In genomic region chr2:158996378-158996993, GRCh38 we compare ENCODE assay signal across 9 cellular contexts. TPM values are rescaled to one million over a fixed set of nuclear protein-coding genes. Genes with fewer than 3 reads are reported as not detected.
DNase-seq lines count a peak whose midpoint lies in the region; ATAC-seq and TF ChIP-seq lines count a peak whose summit lies in the region.
"Had no signal": no experiment of that assay in that cellular context is flagged by ENCODE, and none has a peak within 500 bp of the region (broad histone marks: within the 10 kb centered on the region; RNA-seq: fewer than 3 reads in every experiment).

No MANE protein-coding gene starts in this region.

- no peak overlapping the region for H3K9ac ChIP-seq in PC-3 (ENCODE audit: low read length)

- WGBS in prostate gland = 91% methylated on average over 4 of the region's 4 CpGs

- H3K4me1 Mint-ChIP-seq in glutamatergic neuron (ENCODE audit: low read depth, unreplicated experiment) = peaks cover 22% of the 10 kb centered on the region

- H3K27me3 Mint-ChIP-seq in glutamatergic neuron (ENCODE audit: unreplicated experiment) = no peaks in the 10 kb centered on the region

- H3K4me1 ChIP-seq in left ventricle myocardium inferior = peaks cover 92% of the 10 kb centered on the region
- H3K4me1 ChIP-seq in right atrium auricular region = peaks cover 0 to 72% of the 10 kb centered on the region in 2 donors
- peaks cover 79% of the 10 kb centered on the region for H3K4me1 ChIP-seq in PC-3 (ENCODE audit: insufficient read depth, low read length)
- peaks cover 39% of the 10 kb centered on the region for H3K4me1 ChIP-seq in upper lobe of right lung
- H3K4me1 ChIP-seq in prostate gland (replicated peaks) = no peaks in the 10 kb centered on the region

- no peak for TF ChIP-seq POLR2A in prostate gland (IDR thresholded peaks at IDR 0.05)

- CTCF ChIA-PET in PC-3 (lab: Charles Lee) = interaction anchor here (0.5 kb wide), 1 partner anchor 93 kb away, joined by 4 read pairs; no protein-coding TSS in a partner anchor

- peak; percentile 55 for TF ChIP-seq CTCF in left ventricle myocardium inferior (IDR thresholded peaks at IDR 0.05; ENCODE audit: borderline replicate concordance)
- peak in 1 of 2 donors; percentile 51 for TF ChIP-seq CTCF in right atrium auricular region (IDR thresholded peaks at IDR 0.05)
- TF ChIP-seq CTCF in PC-3 (conservative IDR thresholded peaks at IDR 0.05; ENCODE audit: low read depth, low read length) = peak; percentile 55
- TF ChIP-seq CTCF in glutamatergic neuron (IDR thresholded peaks at IDR 0.05; ENCODE audit: partially characterized antibody, unreplicated experiment) = peak; percentile 84
- TF ChIP-seq CTCF in upper lobe of right lung (IDR thresholded peaks at IDR 0.05) = peak; percentile 38
- TF ChIP-seq CTCF in prostate gland (IDR thresholded peaks at IDR 0.05) = peak in 2 of 4 experiments; percentile 11 to 48

- no peaks in the 10 kb centered on the region for H3F3A ChIP-seq in PC-3 (ENCODE audit: low read length, unreplicated experiment)

- DNase-seq in left ventricle myocardium inferior = no peak
- DNase-seq in right atrium auricular region (ENCODE audit: low spot score) = no peak
- no peak for DNase-seq in PC-3
- no peak for DNase-seq in glutamatergic neuron
- DNase-seq in upper lobe of right lung = no peak
- no peak for DNase-seq in prostate gland (ENCODE audit: low spot score)
- DNase-seq in NCI-H2029 (lab: John Stamatoyannopoulos, UW) = no peak
- no peak for DNase-seq in NCI-H2029 treated with DMSO at 0.1 percent for 48 hours (lab: John Stamatoyannopoulos, UW)
- DNase-seq: BE2C had no signal

- H4K20me1 ChIP-seq in PC-3 (ENCODE audit: low read length) = no peaks in the 10 kb centered on the region

- H3K9me3 ChIP-seq in left ventricle myocardium inferior (replicated peaks) (no peaks in the 10 kb centered on the region), right atrium auricular region (no peaks in the 10 kb centered on the region), PC-3 (ENCODE audit: low read length) (no peaks in the 10 kb centered on the region), upper lobe of right lung (no peaks in the 10 kb centered on the region), prostate gland (no peaks in the 10 kb centered on the region)
- H3K9me3 ChIP-seq: BE2C had no signal

- H2AFZ ChIP-seq in PC-3 (ENCODE audit: low read length) = no peak overlapping the region

- no TSS peak for BruUV-seq in PC-3 (replicated peaks; lab: Mats Ljungman, UMichigan)

- peaks cover 98% of the 10 kb centered on the region for H3K79me2 ChIP-seq in PC-3 (ENCODE audit: low read length)

- no peaks in the 10 kb centered on the region for H3K9me2 ChIP-seq in PC-3 (replicated peaks; ENCODE audit: low read length)

- intact Hi-C loops in left ventricle myocardium inferior (cut with micrococcal nuclease) = loop anchor here (10.0 kb wide), 1 partner anchor 98 kb away; no protein-coding TSS in a partner anchor
- intact Hi-C loops in PC-3 (cut with micrococcal nuclease) = no loop called here
- intact Hi-C loops in upper lobe of right lung (cut with DNase I) = no loop called here
- intact Hi-C loops in prostate gland (cut with DNase I) = no loop called here

- peaks cover 4% of the 10 kb centered on the region for H3K36me3 ChIP-seq in left ventricle myocardium inferior
- H3K36me3 ChIP-seq in right atrium auricular region = peaks cover 5% of the 10 kb centered on the region
- H3K36me3 ChIP-seq in PC-3 (ENCODE audit: low read depth, low read length) = no peaks in the 10 kb centered on the region
- peaks cover 6% of the 10 kb centered on the region for H3K36me3 ChIP-seq in upper lobe of right lung
- no peaks in the 10 kb centered on the region for H3K36me3 ChIP-seq in prostate gland
- H3K36me3 ChIP-seq: BE2C had no signal

- no peaks in the 10 kb centered on the region for H3K36me3 Mint-ChIP-seq in glutamatergic neuron (ENCODE audit: unreplicated experiment)

- peaks cover 2% of the 10 kb centered on the region for H3K9me3 Mint-ChIP-seq in glutamatergic neuron (ENCODE audit: unreplicated experiment)

- ATAC-seq in PC-3 = no peak
- no peak for ATAC-seq in upper lobe of right lung

- POLR2A ChIA-PET in PC-3 (lab: Charles Lee; ENCODE audit: unreplicated experiment) = no interaction called here

- H3K27ac ChIP-seq in left ventricle myocardium inferior (replicated peaks) (peak overlapping the region; percentile 69), right atrium auricular region (no peak overlapping the region), PC-3 (ENCODE audit: low read length) (no peak overlapping the region), upper lobe of right lung (no peak overlapping the region), prostate gland (no peak overlapping the region)

- H3K27ac Mint-ChIP-seq in glutamatergic neuron (ENCODE audit: unreplicated experiment) = no peak overlapping the region

- H3K27me3 ChIP-seq in left ventricle myocardium inferior (ENCODE audit: low read depth) (no peaks in the 10 kb centered on the region), right atrium auricular region (no peaks in the 10 kb centered on the region), PC-3 (ENCODE audit: low read length) (no peaks in the 10 kb centered on the region), upper lobe of right lung (no peaks in the 10 kb centered on the region), prostate gland (replicated peaks; ENCODE audit: insufficient read depth) (no peaks in the 10 kb centered on the region)
- H3K27me3 ChIP-seq: BE2C had no signal

- H3K4me3 ChIP-seq in left ventricle myocardium inferior (no peak overlapping the region), right atrium auricular region (no peak overlapping the region), PC-3 (ENCODE audit: low read length) (no peak overlapping the region), upper lobe of right lung (no peak overlapping the region), prostate gland (no peak overlapping the region)

- H3K4me3 Mint-ChIP-seq in glutamatergic neuron (ENCODE audit: unreplicated experiment) = no peak overlapping the region

- peak overlapping the region; percentile 52; the same call in 1 of the 2 replicates for H3K4me2 ChIP-seq in PC-3 (ENCODE audit: low read length)

RNA-seq across cellular contexts. Expression of gene TANC1, which starts 28.0 kb away (rescaled TPM):
- 59.7 TPM for total RNA-seq in left ventricle myocardium inferior
- 10 to 100 TPM; 51.8 to 58.9 TPM for total RNA-seq in right atrium auricular region
- total RNA-seq in PC-3 (2014; rRNA removed) = 17.6 and 18.7 TPM in 2 replicates
- total RNA-seq in glutamatergic neuron (ENCODE audit: unreplicated experiment) = 14.9 TPM
- 60.4 TPM for total RNA-seq in upper lobe of right lung
- total RNA-seq in prostate gland = 10 to 100 TPM; 33.5 to 39.7 TPM
